Comparison of ENCODE assay signal across 8 cellular contexts in the genomic region with DNA sequence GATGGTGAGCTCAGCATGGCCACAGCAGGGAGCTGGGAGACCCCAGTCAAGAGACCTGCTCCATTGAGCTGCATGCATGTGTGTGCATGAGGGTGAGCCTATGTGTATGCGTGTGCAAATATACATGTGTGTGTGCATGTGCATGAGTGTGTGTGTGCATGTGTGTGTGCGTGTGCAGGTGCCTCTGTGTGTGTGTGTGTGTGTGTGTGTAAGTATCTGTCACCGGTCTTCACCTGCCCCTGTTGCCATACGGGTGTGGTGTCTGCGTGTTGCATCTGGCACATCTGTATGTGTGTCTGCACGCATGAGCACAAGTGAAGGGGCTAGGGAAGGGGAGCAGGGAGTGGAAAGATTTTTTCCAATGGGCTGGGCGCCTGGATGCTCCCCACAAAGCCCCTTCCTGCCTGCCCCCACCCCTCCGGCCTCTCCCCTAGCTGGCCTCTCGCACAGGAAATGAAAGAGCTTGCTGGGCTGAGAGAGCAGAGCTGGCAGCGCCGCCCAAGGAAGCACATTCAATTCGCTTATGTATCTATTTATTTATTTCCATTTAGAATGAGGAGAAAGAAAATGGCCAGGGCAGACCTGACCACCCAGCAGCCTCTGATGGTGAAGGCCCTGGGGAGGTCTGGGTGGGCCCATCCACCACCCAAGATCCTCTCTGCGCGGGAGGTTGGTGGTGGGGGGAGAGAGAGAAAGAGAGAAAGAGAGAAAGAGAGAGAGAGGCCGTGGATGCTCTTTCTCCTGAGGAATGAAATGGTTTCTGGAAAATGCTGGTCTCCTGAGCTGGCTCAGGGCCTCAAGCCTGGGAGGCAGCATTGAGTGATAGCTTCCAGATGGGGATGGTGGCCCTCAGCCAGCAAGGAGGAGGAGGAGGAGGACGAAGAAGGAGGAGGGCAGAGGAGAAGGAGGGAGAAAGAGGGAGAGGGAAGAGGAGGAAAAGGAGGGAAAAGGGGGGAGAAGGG. TPM values are rescaled to one million over a fixed set of nuclear protein-coding genes. Genes with fewer than 3 reads are reported as not detected.
DNase-seq lines count a peak whose midpoint lies in the region; ATAC-seq and TF ChIP-seq lines count a peak whose summit lies in the region.

No MANE protein-coding gene starts in this region.

- no peak overlapping the region for H3K56ac ChIP-seq in H9 (ENCODE audit: insufficient read length, low read depth, low read length)

- no peaks in the 10 kb centered on the region for H3K79me2 ChIP-seq in H9 (ENCODE audit: insufficient read depth, low read length)

- no peak overlapping the region for H3K23ac ChIP-seq in H9 (ENCODE audit: insufficient read length, low read depth, low read length)

- no peak overlapping the region for H3K14ac ChIP-seq in H9 (ENCODE audit: insufficient read depth, low read length)

- peaks cover 0 to 7% of the 10 kb centered on the region in 2 experiments; a peak in 1 of 4 replicates for H3K4me1 Mint-ChIP-seq in H9
- peaks cover 15% of the 10 kb centered on the region for H3K4me1 Mint-ChIP-seq in activated T-helper 17 cell treated with anti-CD3 and anti-CD28 coated beads, Interleukin-2, amount 50 U/mL, for 72 hours

- H3K27ac ChIP-seq in H9 (ENCODE audit: insufficient read length, low read depth, low read length): no peak overlapping the region
- peak overlapping the region; percentile 83 to 87 for H3K27ac ChIP-seq in right atrium auricular region
- peak overlapping the region; percentile 71 to 95 (median 87) for H3K27ac ChIP-seq in spleen

- peaks cover 6% of the 10 kb centered on the region; the same call in 1 of the 2 replicates for H3K27me3 Mint-ChIP-seq in H9 (ENCODE audit: low read depth)
- H3K27me3 Mint-ChIP-seq in activated T-helper 17 cell treated with anti-CD3 and anti-CD28 coated beads, Interleukin-2, amount 50 U/mL, for 72 hours: no peaks in the 10 kb centered on the region

- no peaks in the 10 kb centered on the region for H3K9me3 ChIP-seq in H9 (ENCODE audit: control insufficient read depth, low read depth, low read length)
- H3K9me3 ChIP-seq in right atrium auricular region: no peaks in the 10 kb centered on the region
- H3K9me3 ChIP-seq in spleen: no peaks in the 10 kb centered on the region

- no peak overlapping the region for H2BK5ac ChIP-seq in H9 (ENCODE audit: insufficient read length, low read length)

- H4K5ac ChIP-seq in H9 (ENCODE audit: insufficient read length, low read depth, low read length): no peak overlapping the region

- DNase-seq in H9 (peak; percentile 29), right atrium auricular region (ENCODE audit: low spot score) (peak; percentile 71), spleen (peak; percentile 86), cortex of kidney (lab: John Stamatoyannopoulos, UW) (no peak), occipital lobe (lab: John Stamatoyannopoulos, UW) (no peak), NCI-H526 (lab: John Stamatoyannopoulos, UW) (no peak)

- WGBS in H9 (ENCODE audit: extremely low coverage, insufficient read length, low lambda C conversion rate): no CpG with 5 or more reads among the region's 16 CpGs
- 6 to 22% (median 13%) methylated on average over 12 to 16 of the region's 16 CpGs for WGBS in spleen, 5 donors

- no peaks in the 10 kb centered on the region; a peak in 1 of 5 replicates for H3K9me3 Mint-ChIP-seq in H9
- H3K9me3 Mint-ChIP-seq in activated T-helper 17 cell treated with anti-CD3 and anti-CD28 coated beads, Interleukin-2, amount 50 U/mL, for 72 hours: no peaks in the 10 kb centered on the region

- H4K91ac ChIP-seq in H9 (ENCODE audit: insufficient read length, low read depth, low read length): no peak overlapping the region

- no peak overlapping the region for H2BK20ac ChIP-seq in H9 (ENCODE audit: low read depth, low read length, poor library complexity, severe bottlenecking)

- H3K36me3 Mint-ChIP-seq in H9 (ENCODE audit: insufficient read depth in 1 of 3, low read depth in 3 of 3): no peaks in the 10 kb centered on the region
- no peaks in the 10 kb centered on the region for H3K36me3 Mint-ChIP-seq in activated T-helper 17 cell treated with anti-CD3 and anti-CD28 coated beads, Interleukin-2, amount 50 U/mL, for 72 hours (ENCODE audit: low read depth)

- no peak overlapping the region for H2AK5ac ChIP-seq in H9 (ENCODE audit: insufficient read length, low read length)

- no peak overlapping the region; a peak in 1 of 5 replicates for H3K4me3 Mint-ChIP-seq in H9
- peak overlapping the region; percentile 79 for H3K4me3 Mint-ChIP-seq in activated T-helper 17 cell treated with anti-CD3 and anti-CD28 coated beads, Interleukin-2, amount 50 U/mL, for 72 hours

- peak in 1 of 3 donors; percentile 5 for TF ChIP-seq POLR2A in spleen (IDR thresholded peaks at IDR 0.05)

- no peak overlapping the region for H3K4ac ChIP-seq in H9 (ENCODE audit: low read depth, low read length)

- no peak overlapping the region for H3T11ph ChIP-seq in H9 (ENCODE audit: low read length)

- H3K4me1 ChIP-seq in H9 (ENCODE audit: insufficient read depth, low read length) (no peaks in the 10 kb centered on the region; the same call in 1 of the 2 replicates), right atrium auricular region (peaks cover 0 to 53% of the 10 kb centered on the region in 2 donors), spleen (peaks cover 45 to 70% (median 63%) of the 10 kb centered on the region in 6 donors)

- H3K4me3 ChIP-seq in right atrium auricular region (peak overlapping the region in 1 of 2 donors; percentile 24), spleen (peak overlapping the region in 3 of 8 donors; percentile 9 to 73 (median 13))

- H3K27ac Mint-ChIP-seq in H9: no peak overlapping the region
- H3K27ac Mint-ChIP-seq in activated T-helper 17 cell treated with anti-CD3 and anti-CD28 coated beads, Interleukin-2, amount 50 U/mL, for 72 hours: peak overlapping the region; percentile 96

- no peak overlapping the region for H4K8ac ChIP-seq in H9 (replicated peaks; ENCODE audit: insufficient read length, low read depth, low read length)

- H2BK120ac ChIP-seq in H9 (ENCODE audit: low read depth, low read length, poor library complexity, severe bottlenecking): no peak overlapping the region

- H2AFZ ChIP-seq in H9 (ENCODE audit: low read length): no peak overlapping the region

- intact Hi-C loops in spleen (cut with DNase I; ENCODE audit: low total_unique reads): loop anchor here (2.0 to 5.0 kb wide), 2 partner anchors 96 to 111 kb away; partner anchors contain the start of gene TSSC4

- ATAC-seq in activated T-helper 17 cell treated with anti-CD3 and anti-CD28 coated beads, Interleukin-2, amount 50 U/mL, for 72 hours (replicated peaks): no peak
- ATAC-seq in HG02763 (IDR thresholded peaks at IDR 0.05; ENCODE audit: unreplicated experiment): no peak

- no peaks in the 10 kb centered on the region for H3K79me1 ChIP-seq in H9 (ENCODE audit: insufficient read depth, low read depth, low read length, poor library complexity, severe bottlenecking)

- no peak overlapping the region for H3K9ac ChIP-seq in H9 (ENCODE audit: extremely low read depth, insufficient read length, low read length)

- no peak overlapping the region for H3K4me2 ChIP-seq in H9 (ENCODE audit: insufficient read depth, insufficient read length, low read length)

- H3K27me3 ChIP-seq in H9 (ENCODE audit: insufficient read depth, low read length) (no peaks in the 10 kb centered on the region), right atrium auricular region (no peaks in the 10 kb centered on the region), spleen (replicated peaks in 1 of 7) (no peaks in the 10 kb centered on the region)

- no peak overlapping the region for H2BK12ac ChIP-seq in H9 (ENCODE audit: insufficient read length, low read depth, low read length)

- no peak overlapping the region for H2BK15ac ChIP-seq in H9 (ENCODE audit: low read depth, low read length)

- H3K23me2 ChIP-seq in H9 (ENCODE audit: insufficient read length, low read depth, low read length, poor library complexity, severe bottlenecking): no peaks in the 10 kb centered on the region

- no peak overlapping the region for H3K18ac ChIP-seq in H9 (ENCODE audit: insufficient read length, low read depth, low read length)

- no peaks in the 10 kb centered on the region for H4K20me1 ChIP-seq in H9 (ENCODE audit: control insufficient read depth, insufficient read depth, insufficient read length)

- H3K36me3 ChIP-seq in right atrium auricular region (no peaks in the 10 kb centered on the region), spleen (no peaks in the 10 kb centered on the region)

- TF ChIP-seq CTCF in H9 (conservative IDR thresholded peaks at IDR 0.05) (no peak), right atrium auricular region (IDR thresholded peaks at IDR 0.05) (no peak), spleen (IDR thresholded peaks at IDR 0.05 in 8 of 11, conservative IDR thresholded peaks at IDR 0.05 in 3 of 11) (no peak)

RNA-seq across cellular contexts. Expression of gene TSPAN32, which starts 4.3 kb away (rescaled TPM):
- total RNA-seq in H9 (2021): not detected in 2 replicates
- 10 to 100 TPM in 1 of 2 donors, 1 to 10 TPM in 1; 8.1 to 14.8 TPM for total RNA-seq in activated T-helper 17 cell treated with anti-CD3 and anti-CD28 coated beads, Interleukin-2, amount 50 U/mL, for 72 hours
- total RNA-seq in right atrium auricular region: 10 to 100 TPM in 1 of 2 donors, 1 to 10 TPM in 1; 2.6 to 15.2 TPM
- total RNA-seq in spleen: 10 to 100 TPM; 10.6 to 21.0 (median 17.6) TPM
- 10 to 100 TPM; 11.2 to 21.8 (median 14.1) TPM for polyA plus RNA-seq in spleen
- total RNA-seq in occipital lobe: not detected

RNA-seq across cellular contexts. Expression of gene C11orf21, which starts 4.4 kb away (rescaled TPM):
- total RNA-seq in H9 (2021): not detected in 2 replicates
- 10 to 100 TPM in 1 of 2 donors, 1 to 10 TPM in 1; 8.4 to 24.6 TPM for total RNA-seq in activated T-helper 17 cell treated with anti-CD3 and anti-CD28 coated beads, Interleukin-2, amount 50 U/mL, for 72 hours
- 10 to 100 TPM in 1 of 2 donors, 1 to 10 TPM in 1; 1.4 to 11.9 TPM for total RNA-seq in right atrium auricular region
- 10 to 100 TPM; 10.6 to 24.9 (median 18.1) TPM for total RNA-seq in spleen
- 10 to 100 TPM in 1 of 3 donors, 1 to 10 TPM in 2; 8.6 to 12.1 (median 8.9) TPM for polyA plus RNA-seq in spleen
- total RNA-seq in occipital lobe: 0.16 TPM

RNA-seq across cellular contexts. Expression of gene ASCL2, which starts 35.8 kb away (rescaled TPM):
- total RNA-seq in H9 (2021) (0.35 TPM in 2 replicates), right atrium auricular region (under 1 TPM in 1 of 2 donors, not detected in 1; 0.51 TPM), spleen (1 to 10 TPM; 1.9 to 3.0 (median 2.3) TPM), occipital lobe (1.4 TPM)
- 1 to 10 TPM; 1.2 to 5.1 TPM for total RNA-seq in activated T-helper 17 cell treated with anti-CD3 and anti-CD28 coated beads, Interleukin-2, amount 50 U/mL, for 72 hours
- 1 to 10 TPM in 1 of 3 donors, under 1 TPM in 2; 0.68 to 1.3 (median 0.93) TPM for polyA plus RNA-seq in spleen

Comparison
In these comparisons a context has a peak if more than half of its experiments do, and no peak if none do; other contexts are left out.
1. DNase-seq: peak in H9 (single experiment), right atrium auricular region (single experiment) and spleen (single experiment); none in cortex of kidney (single experiment), occipital lobe (single experiment) and NCI-H526 (0 of 2).